ENCODE assay signal across 12 cellular contexts in the genomic region with DNA sequence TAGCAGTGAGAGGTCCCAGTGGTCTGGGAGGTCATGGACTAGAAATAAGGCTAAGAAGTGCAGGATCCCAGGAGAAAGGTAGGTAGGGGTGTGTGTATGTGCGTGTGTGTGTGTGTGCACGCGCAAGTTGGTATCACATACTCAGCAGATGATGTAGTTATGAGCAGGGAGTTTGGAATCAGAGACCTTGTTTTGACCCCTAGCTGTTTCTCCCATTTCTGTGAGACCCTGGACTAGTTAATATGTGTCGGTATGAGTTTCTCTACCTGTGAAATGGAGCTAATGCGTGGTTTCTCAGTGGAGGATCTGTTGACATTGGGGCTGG. TPM values are rescaled to one million over a fixed set of nuclear protein-coding genes. Genes with fewer than 3 reads are reported as not detected.
A peak's percentile ranks its signal among the peaks of the same experiment; 100 is the strongest.
DNase-seq lines count a peak whose midpoint lies in the region; ATAC-seq, FAIRE-seq and TF ChIP-seq lines count a peak whose summit lies in the region.
"Had no signal": no experiment of that assay in that cellular context is flagged by ENCODE, and none has a peak within 500 bp of the region (broad histone marks: within the 10 kb centered on the region; RNA-seq: fewer than 3 reads in every experiment).

No MANE protein-coding gene starts in this region.

- no peak for ATAC-seq in activated CD8-positive, alpha-beta memory T cell treated with anti-CD3 and anti-CD28 coated beads, Interleukin-2, amount 10 ng/mL, durations not matched to agents 7 days and 5 days
- ATAC-seq in GM21381 (IDR thresholded peaks at IDR 0.05; ENCODE audit: unreplicated experiment), result no peak

- no peak for DNase-seq in Calu3
- peak; percentile 59 to 61 for DNase-seq in cardiac fibroblast (ENCODE audit: low read depth in 2 of 2)
- no peak for DNase-seq in kidney
- DNase-seq in sigmoid colon, result no peak
- no peak for DNase-seq in activated CD4-positive, alpha-beta memory T cell treated with anti-CD3 and anti-CD28 coated beads for 36 hours
- no peak for DNase-seq in activated CD8-positive, alpha-beta memory T cell treated with anti-CD3 and anti-CD28 coated beads, Interleukin-2, amount 10 ng/mL, durations not matched to agents 7 days and 5 days
- DNase-seq in kidney glomerular epithelial cell (lab: John Stamatoyannopoulos, UW), result no peak

- H3K27me3 Mint-ChIP-seq in Calu3 (ENCODE audit: unreplicated experiment), result peaks cover 17% of the 10 kb centered on the region
- H3K27me3 Mint-ChIP-seq in activated CD4-positive, alpha-beta memory T cell treated with anti-CD3 and anti-CD28 coated beads for 36 hours, result peaks cover 37% of the 10 kb centered on the region
- peaks cover 49% of the 10 kb centered on the region for H3K27me3 Mint-ChIP-seq in activated CD8-positive, alpha-beta memory T cell treated with anti-CD3 and anti-CD28 coated beads, Interleukin-2, amount 10 ng/mL, durations not matched to agents 7 days and 5 days

- no peak for TF ChIP-seq EP300 in sigmoid colon (IDR thresholded peaks at IDR 0.05)

- TF ChIP-seq POLR2A in sigmoid colon (IDR thresholded peaks at IDR 0.05), result no peak

- H3K36me3 ChIP-seq in kidney (ENCODE audit: control insufficient read depth in 1 of 2, insufficient read depth in 2 of 2, low read length in 2 of 2) (peaks cover 0 to 4% of the 10 kb centered on the region in 2 donors), sigmoid colon (peaks cover 0 to 28% (median 2%) of the 10 kb centered on the region in 4 donors)

- peak overlapping the region in 1 of 2 donors; percentile 53 for H3K9ac ChIP-seq in kidney (ENCODE audit: low read length in 2 of 2)

- H3K36me3 Mint-ChIP-seq in Calu3 (ENCODE audit: insufficient read depth, unreplicated experiment), result peaks cover 8% of the 10 kb centered on the region
- H3K36me3 Mint-ChIP-seq in activated CD4-positive, alpha-beta memory T cell treated with anti-CD3 and anti-CD28 coated beads for 36 hours, result no peaks in the 10 kb centered on the region
- H3K36me3 Mint-ChIP-seq in activated CD8-positive, alpha-beta memory T cell treated with anti-CD3 and anti-CD28 coated beads, Interleukin-2, amount 10 ng/mL, durations not matched to agents 7 days and 5 days, result no peaks in the 10 kb centered on the region

- H3K4me1 ChIP-seq in kidney (ENCODE audit: control insufficient read depth in 1 of 2, insufficient read depth in 1 of 2, low read depth in 1 of 2, low read length in 2 of 2) (peaks cover 0 to 6% of the 10 kb centered on the region in 2 donors), sigmoid colon (peaks cover 0 to 22% (median 13%) of the 10 kb centered on the region in 4 donors)

- POLR2A ChIA-PET in activated CD4-positive, alpha-beta memory T cell treated with anti-CD3 and anti-CD28 coated beads for 36 hours (lab: Charles Lee), result interaction anchor here (0.6 kb wide), 1 partner anchor 190 kb away, joined by 3 read pairs; no protein-coding TSS in a partner anchor

- FAIRE-seq in kidney (lab: Jason Lieb, UNC), result no peak

- no peaks in the 10 kb centered on the region for H3K27me3 ChIP-seq in sigmoid colon

- peak overlapping the region; percentile 74 to 93 for H3K27ac ChIP-seq in kidney (ENCODE audit: low read depth in 2 of 2, low read length in 2 of 2)
- peak overlapping the region; percentile 79 to 93 (median 89) for H3K27ac ChIP-seq in sigmoid colon

- H3K9me3 Mint-ChIP-seq in Calu3 (ENCODE audit: low read depth, unreplicated experiment), result no peaks in the 10 kb centered on the region
- no peaks in the 10 kb centered on the region for H3K9me3 Mint-ChIP-seq in activated CD4-positive, alpha-beta memory T cell treated with anti-CD3 and anti-CD28 coated beads for 36 hours
- H3K9me3 Mint-ChIP-seq in activated CD8-positive, alpha-beta memory T cell treated with anti-CD3 and anti-CD28 coated beads, Interleukin-2, amount 10 ng/mL, durations not matched to agents 7 days and 5 days (ENCODE audit: low read depth), result no peaks in the 10 kb centered on the region

- H3K9me3 ChIP-seq in kidney (ENCODE audit: control insufficient read depth in 1 of 2, low read length in 2 of 2) (no peaks in the 10 kb centered on the region), sigmoid colon (no peaks in the 10 kb centered on the region)
- H3K9me3 ChIP-seq: Caco-2 had no signal

- TF ChIP-seq CTCF in Calu3 (IDR thresholded peaks at IDR 0.05; ENCODE audit: unreplicated experiment) (no peak), cardiac fibroblast (IDR thresholded peaks at IDR 0.05; ENCODE audit: low read depth, low read length) (no peak), kidney (IDR thresholded peaks at IDR 0.05; ENCODE audit: borderline replicate concordance, extremely low read depth, insufficient read depth) (no peak), sigmoid colon (IDR thresholded peaks at IDR 0.05) (no peak)

- intact Hi-C loops in Calu3 (cut with micrococcal nuclease; ENCODE audit: unreplicated experiment), result no loop called here
- intact Hi-C loops in kidney (cut with DNase I), result no loop called here
- intact Hi-C loops in sigmoid colon (cut with DNase I), result loop anchor here (2.0 kb wide), 2 partner anchors 40 to 68 kb away; a partner anchor contains a TSS
- intact Hi-C loops in activated CD4-positive, alpha-beta memory T cell treated with anti-CD3 and anti-CD28 coated beads for 36 hours (cut with micrococcal nuclease), result loop anchor here (1.0 kb wide), 1 partner anchor 43 kb away; no protein-coding TSS in a partner anchor

- BruUV-seq in Calu3 (replicated peaks; lab: Mats Ljungman, UMichigan), result no TSS peak

- peak overlapping the region; percentile 54 for H3K4me3 Mint-ChIP-seq in Calu3 (ENCODE audit: low read depth, unreplicated experiment)
- no peak overlapping the region for H3K4me3 Mint-ChIP-seq in activated CD4-positive, alpha-beta memory T cell treated with anti-CD3 and anti-CD28 coated beads for 36 hours
- no peak overlapping the region for H3K4me3 Mint-ChIP-seq in activated CD8-positive, alpha-beta memory T cell treated with anti-CD3 and anti-CD28 coated beads, Interleukin-2, amount 10 ng/mL, durations not matched to agents 7 days and 5 days

- H3K4me3 ChIP-seq in cardiac fibroblast (replicated peaks in 1 of 2; ENCODE audit: low read depth in 2 of 2, low read length in 2 of 2) (peak overlapping the region; percentile 61 to 66), kidney (ENCODE audit: low read length in 2 of 2) (peak overlapping the region; percentile 70 to 81), sigmoid colon (peak overlapping the region; percentile 48 to 76 (median 64))

- CTCF ChIA-PET in Calu3 (lab: Charles Lee), result interaction anchor here (0.5 to 0.8 kb wide), 3 partner anchors 31 to 262 kb away, joined by 3 to 4 read pairs (median 3); a partner anchor contains a TSS
- CTCF ChIA-PET in activated CD4-positive, alpha-beta memory T cell treated with anti-CD3 and anti-CD28 coated beads for 36 hours (lab: Charles Lee), result no interaction called here
- CTCF ChIA-PET in activated CD8-positive, alpha-beta memory T cell treated with anti-CD3 and anti-CD28 coated beads, Interleukin-2, amount 10 ng/mL, durations not matched to agents 7 days and 5 days (lab: Charles Lee), result interaction anchor here (1.5 kb wide), 1 partner anchor 23 kb away, joined by 4 read pairs; no protein-coding TSS in a partner anchor

- 68 to 82% methylated on average over 5 of the region's 5 CpGs for WGBS in sigmoid colon, 2 donors

- H3K4me1 Mint-ChIP-seq in Calu3 (ENCODE audit: low read depth, unreplicated experiment), result peaks cover 27% of the 10 kb centered on the region
- no peaks in the 10 kb centered on the region for H3K4me1 Mint-ChIP-seq in activated CD4-positive, alpha-beta memory T cell treated with anti-CD3 and anti-CD28 coated beads for 36 hours (ENCODE audit: low read depth)
- no peaks in the 10 kb centered on the region for H3K4me1 Mint-ChIP-seq in activated CD8-positive, alpha-beta memory T cell treated with anti-CD3 and anti-CD28 coated beads, Interleukin-2, amount 10 ng/mL, durations not matched to agents 7 days and 5 days

- no peak overlapping the region for H3K27ac Mint-ChIP-seq in Calu3 (ENCODE audit: unreplicated experiment)
- H3K27ac Mint-ChIP-seq in activated CD4-positive, alpha-beta memory T cell treated with anti-CD3 and anti-CD28 coated beads for 36 hours, result no peak overlapping the region
- no peak overlapping the region for H3K27ac Mint-ChIP-seq in activated CD8-positive, alpha-beta memory T cell treated with anti-CD3 and anti-CD28 coated beads, Interleukin-2, amount 10 ng/mL, durations not matched to agents 7 days and 5 days

RNA-seq across cellular contexts. Expression of a gene that starts 1.3 kb away (rescaled TPM):
- total RNA-seq in Calu3 (2022) (61.8 and 112 TPM in 2 replicates), kidney (785 TPM), sigmoid colon (100 to 1,000 TPM; 214 to 397 (median 295) TPM)
- polyA plus RNA-seq in kidney (ENCODE audit: insufficient read depth, low read depth, low replicate concordance) (361 TPM), sigmoid colon (100 to 1,000 TPM in 1 of 3 donors, 10 to 100 TPM in 2; 24.5 to 147 (median 49.9) TPM)
- total RNA-seq in activated CD4-positive, alpha-beta memory T cell treated with anti-CD3 and anti-CD28 coated beads for 36 hours, result under 1 TPM in 1 of 2 experiments, not detected in 1; 0.43 TPM
- not detected for total RNA-seq in activated CD8-positive, alpha-beta memory T cell treated with anti-CD3 and anti-CD28 coated beads, Interleukin-2, amount 10 ng/mL, durations not matched to agents 7 days and 5 days
- total RNA-seq: pulmonary artery endothelial cell, SK-MEL-5 had no signal

RNA-seq across cellular contexts. Expression of a gene that starts 31.3 kb away (rescaled TPM):
- total RNA-seq in Calu3 (2022), result 80.8 and 170 TPM in 2 replicates
- total RNA-seq in kidney, result 71.4 TPM
- polyA plus RNA-seq in kidney (ENCODE audit: insufficient read depth, low read depth, low replicate concordance), result 73.9 TPM
- 10 to 100 TPM; 26.5 to 37.8 (median 32.5) TPM for total RNA-seq in sigmoid colon
- polyA plus RNA-seq in sigmoid colon, result 100 to 1,000 TPM in 1 of 3 donors, 10 to 100 TPM in 2; 42.6 to 106 (median 62.9) TPM
- total RNA-seq in activated CD4-positive, alpha-beta memory T cell treated with anti-CD3 and anti-CD28 coated beads for 36 hours, result 100 to 1,000 TPM; 152 to 162 TPM
- 100 to 1,000 TPM; 245 to 317 TPM for total RNA-seq in activated CD8-positive, alpha-beta memory T cell treated with anti-CD3 and anti-CD28 coated beads, Interleukin-2, amount 10 ng/mL, durations not matched to agents 7 days and 5 days

RNA-seq across cellular contexts. Expression of a gene that starts 50.9 kb away (rescaled TPM):
- total RNA-seq in Calu3 (2022) (0.28 TPM in 1 of 2 replicates, not detected in the other), kidney (0.82 TPM), sigmoid colon (1 to 10 TPM; 1.5 to 4.4 (median 2.8) TPM)
- polyA plus RNA-seq in kidney (ENCODE audit: insufficient read depth, low read depth, low replicate concordance) (0.88 TPM), sigmoid colon (1 to 10 TPM; 1.2 to 3.0 (median 1.4) TPM)
- total RNA-seq in activated CD4-positive, alpha-beta memory T cell treated with anti-CD3 and anti-CD28 coated beads for 36 hours, result under 1 TPM; 0.43 to 0.73 TPM
- total RNA-seq in activated CD8-positive, alpha-beta memory T cell treated with anti-CD3 and anti-CD28 coated beads, Interleukin-2, amount 10 ng/mL, durations not matched to agents 7 days and 5 days, result 1 to 10 TPM in 1 of 2 experiments, under 1 TPM in 1; 0.42 to 1.0 TPM
- total RNA-seq: Caco-2, esophagus mucosa had no signal

RNA-seq across cellular contexts. Expression of a gene that starts 58.8 kb away (rescaled TPM):
- total RNA-seq in Calu3 (2022), result 15.2 and 18.6 TPM in 2 replicates
- 12.2 TPM for total RNA-seq in kidney
- 8.5 TPM for polyA plus RNA-seq in kidney (ENCODE audit: insufficient read depth, low read depth, low replicate concordance)
- 10 to 100 TPM in 3 of 4 donors, 1 to 10 TPM in 1; 3.9 to 23.2 (median 13.7) TPM for total RNA-seq in sigmoid colon
- 10 to 100 TPM; 12.4 to 16.0 (median 13.2) TPM for polyA plus RNA-seq in sigmoid colon
- 10 to 100 TPM; 13.9 to 15.2 TPM for total RNA-seq in activated CD4-positive, alpha-beta memory T cell treated with anti-CD3 and anti-CD28 coated beads for 36 hours
- total RNA-seq in activated CD8-positive, alpha-beta memory T cell treated with anti-CD3 and anti-CD28 coated beads, Interleukin-2, amount 10 ng/mL, durations not matched to agents 7 days and 5 days, result 10 to 100 TPM; 15.7 to 22.6 TPM

Comparison
In these comparisons a context has a peak if more than half of its experiments do, and no peak if none do; other contexts are left out.
1. DNase-seq: peak in cardiac fibroblast (2 of 2); none in Calu3 (single experiment), kidney (single experiment), sigmoid colon (single experiment), activated CD4-positive, alpha-beta memory T cell treated with anti-CD3 and anti-CD28 coated beads for 36 hours (single experiment), activated CD8-positive, alpha-beta memory T cell treated with anti-CD3 and anti-CD28 coated beads, Interleukin-2, amount 10 ng/mL, durations not matched to agents 7 days and 5 days (single experiment) and kidney glomerular epithelial cell (single experiment).
2. RNA of a gene that starts 1.3 kb away (total RNA-seq): 785 TPM in kidney (single experiment), 214 to 397 TPM in sigmoid colon and 61.8 to 112 TPM in Calu3; 0.43 TPM in activated CD4-positive, alpha-beta memory T cell treated with anti-CD3 and anti-CD28 coated beads for 36 hours and not detected in activated CD8-positive, alpha-beta memory T cell treated with anti-CD3 and anti-CD28 coated beads, Interleukin-2, amount 10 ng/mL, durations not matched to agents 7 days and 5 days; every median in the first group is over 10 times any median in the second.
3. intact Hi-C loops: an anchor here in sigmoid colon (2.0 kb wide) and activated CD4-positive, alpha-beta memory T cell treated with anti-CD3 and anti-CD28 coated beads for 36 hours (1.0 kb wide); none called in Calu3 and kidney.
4. Peak in every context shown above with its lines, with median percentiles within 50 percentile points of each other: H3K4me3 ChIP-seq.